In genomic region chr1:35642472-35642955, GRCh38 we compare ENCODE assay signal across 8 cellular contexts. TPM values are rescaled to one million over a fixed set of nuclear protein-coding genes. Genes with fewer than 3 reads are reported as not detected.
DNase-seq lines count a peak whose midpoint lies in the region; ATAC-seq, FAIRE-seq and TF ChIP-seq lines count a peak whose summit lies in the region.

No MANE protein-coding gene starts in this region.

- H3K9me3 ChIP-seq in CD4-positive, alpha-beta memory T cell (ENCODE audit: control insufficient read depth in 1 of 2, low read length in 2 of 2) = no peaks in the 10 kb centered on the region
- H3K9me3 ChIP-seq in Loucy (ENCODE audit: insufficient read depth, low read depth, low read length) = no peaks in the 10 kb centered on the region
- H3K9me3 ChIP-seq in astrocyte (ENCODE audit: insufficient read depth, low read depth, low read length) = no peaks in the 10 kb centered on the region
- H3K9me3 ChIP-seq in muscle layer of duodenum (ENCODE audit: control insufficient read depth in 1 of 2, low read length in 2 of 2) = no peaks in the 10 kb centered on the region

- H3K9me2 ChIP-seq in Loucy (replicated peaks; ENCODE audit: low read depth, low read length) = no peaks in the 10 kb centered on the region

- 0 out of 2 replicates have a peak, but pooled peaks cover 3% of the 10 kb centered on the region for H3F3A ChIP-seq in Loucy (ENCODE audit: low read depth)

- POLR2A ChIA-PET in CD4-positive, alpha-beta memory T cell (lab: Charles Lee; ENCODE audit: partially characterized antibody) = interaction anchor here (0.7 to 1.0 kb wide), 3 partner anchors 70 to 184 kb away, joined by 3 read pairs; partner anchors contain the start of gene TFAP2E

- H3K79me2 ChIP-seq in Loucy (ENCODE audit: insufficient read depth, low read length) (peaks cover 37% of the 10 kb centered on the region), astrocyte (ENCODE audit: insufficient read depth, low read length) (peaks cover 39% of the 10 kb centered on the region)

- ATAC-seq in HG03097 (IDR thresholded peaks at IDR 0.05; ENCODE audit: low FRiP score, unreplicated experiment) (no peak), GM21360 (IDR thresholded peaks at IDR 0.05; ENCODE audit: unreplicated experiment) (no peak), GM21529 (IDR thresholded peaks at IDR 0.05; ENCODE audit: unreplicated experiment) (no peak)

- peak overlapping the region; percentile 98 to 100 (median 99) for H3K4me3 Mint-ChIP-seq in CD4-positive, alpha-beta memory T cell
- H3K4me3 Mint-ChIP-seq in astrocyte (ENCODE audit: unreplicated experiment) = no peak overlapping the region

- peaks cover 0 to 9% of the 10 kb centered on the region in 2 donors for H3K36me3 Mint-ChIP-seq in CD4-positive, alpha-beta memory T cell
- H3K36me3 Mint-ChIP-seq in astrocyte (ENCODE audit: low read depth, unreplicated experiment) = no peaks in the 10 kb centered on the region

- intact Hi-C loops in CD4-positive, alpha-beta memory T cell (cut with micrococcal nuclease) = loop anchor here (10.0 kb wide), 1 partner anchor 78 kb away; no protein-coding TSS in a partner anchor

- no peak for FAIRE-seq in astrocyte (lab: Jason Lieb, UNC)

- peaks cover 0 to 1% (median 0%) of the 10 kb centered on the region in 8 donors for H3K9me3 Mint-ChIP-seq in CD4-positive, alpha-beta memory T cell
- H3K9me3 Mint-ChIP-seq in astrocyte (ENCODE audit: unreplicated experiment) = peaks cover 3% of the 10 kb centered on the region

- H3K27me3 ChIP-seq in CD4-positive, alpha-beta memory T cell (ENCODE audit: insufficient read depth, low read length) = peaks cover 5% of the 10 kb centered on the region
- H3K27me3 ChIP-seq in Loucy (ENCODE audit: insufficient read depth, low read length, poor library complexity, severe bottlenecking) = no peaks in the 10 kb centered on the region
- peaks cover 4% of the 10 kb centered on the region for H3K27me3 ChIP-seq in astrocyte (ENCODE audit: insufficient read depth, low read length)
- H3K27me3 ChIP-seq in muscle layer of duodenum (ENCODE audit: low read depth, low read length) = no peaks in the 10 kb centered on the region

- DNase-seq in CD4-positive, alpha-beta memory T cell = peak in 1 of 5 donors; percentile 2
- no peak for DNase-seq in astrocyte (ENCODE audit: low read depth)
- no peak for DNase-seq in NCI-H510A treated with DMSO at 0.1 percent for 48 hours (lab: John Stamatoyannopoulos, UW)

- TF ChIP-seq CTCF in Loucy (conservative IDR thresholded peaks at IDR 0.05; ENCODE audit: low read length) (no peak), astrocyte (IDR thresholded peaks at IDR 0.05; ENCODE audit: insufficient read depth, low read depth, low read length) (no peak)

- peak overlapping the region; percentile 81 for H3K9ac ChIP-seq in Loucy (ENCODE audit: low read depth, low read length, poor library complexity, severe bottlenecking)
- H3K9ac ChIP-seq in astrocyte (ENCODE audit: low read length) = peak overlapping the region; percentile 99

- peak overlapping the region; percentile 47 to 99 (median 99) for H3K27ac Mint-ChIP-seq in CD4-positive, alpha-beta memory T cell
- H3K27ac Mint-ChIP-seq in astrocyte (ENCODE audit: unreplicated experiment) = no peak overlapping the region

- peak overlapping the region; percentile 94 to 98 for H3K4me3 ChIP-seq in CD4-positive, alpha-beta memory T cell (ENCODE audit: low read length in 2 of 2)
- H3K4me3 ChIP-seq in Loucy (ENCODE audit: low read length, poor library complexity, severe bottlenecking) (peak overlapping the region; percentile 96), astrocyte (ENCODE audit: insufficient read depth, low read depth, low read length) (peak overlapping the region; percentile 99), muscle layer of duodenum (ENCODE audit: low read depth in 1 of 2, low read length in 2 of 2) (peak overlapping the region; percentile 73 to 93)

- peaks cover 24 to 39% (median 33%) of the 10 kb centered on the region in 4 donors for H3K4me1 Mint-ChIP-seq in CD4-positive, alpha-beta memory T cell
- H3K4me1 Mint-ChIP-seq in astrocyte (ENCODE audit: low read depth, unreplicated experiment) = peaks cover 10% of the 10 kb centered on the region

- peaks cover 35% of the 10 kb centered on the region for H3K4me1 ChIP-seq in CD4-positive, alpha-beta memory T cell (ENCODE audit: insufficient read depth, low read length)
- H3K4me1 ChIP-seq in Loucy (ENCODE audit: insufficient read depth, low read length, poor library complexity, severe bottlenecking) (peaks cover 30% of the 10 kb centered on the region), astrocyte (ENCODE audit: insufficient read depth, low read length) (peaks cover 10% of the 10 kb centered on the region), muscle layer of duodenum (ENCODE audit: control insufficient read depth in 1 of 2, insufficient read depth in 2 of 2, low read length in 2 of 2) (peaks cover 6 to 28% of the 10 kb centered on the region in 2 donors)

- H3K27ac ChIP-seq in CD4-positive, alpha-beta memory T cell (ENCODE audit: low read depth, low read length) = no peak overlapping the region
- H3K27ac ChIP-seq in astrocyte (ENCODE audit: low read depth, low read length) (no peak overlapping the region), muscle layer of duodenum (ENCODE audit: low read length) (peak overlapping the region; percentile 96)

- no peaks in the 10 kb centered on the region for H3K36me3 ChIP-seq in CD4-positive, alpha-beta memory T cell (ENCODE audit: insufficient read depth, low read length)
- H3K36me3 ChIP-seq in Loucy (ENCODE audit: insufficient read depth, low read length) (no peaks in the 10 kb centered on the region), astrocyte (ENCODE audit: insufficient read depth, low read length) (no peaks in the 10 kb centered on the region), muscle layer of duodenum (ENCODE audit: control insufficient read depth in 1 of 2, insufficient read depth in 2 of 2, low read length in 2 of 2) (no peaks in the 10 kb centered on the region)

- H2AFZ ChIP-seq in Loucy (ENCODE audit: low read length) (peak overlapping the region; percentile 98; the same call in 1 of the 2 replicates), astrocyte (ENCODE audit: low read depth, low read length) (peak overlapping the region; percentile 12)

- H4K20me1 ChIP-seq in Loucy (ENCODE audit: insufficient read depth, low read length, poor library complexity, severe bottlenecking) (peaks cover 31% of the 10 kb centered on the region), astrocyte (ENCODE audit: insufficient read depth, low read length) (peaks cover 8% of the 10 kb centered on the region)

- CTCF ChIA-PET in CD4-positive, alpha-beta memory T cell (lab: Charles Lee; ENCODE audit: partially characterized antibody) = interaction anchor here (0.7 to 1.0 kb wide), 2 partner anchors 8 to 12 kb away, joined by 3 to 5 read pairs; no protein-coding TSS in a partner anchor

- H3K27me3 Mint-ChIP-seq in CD4-positive, alpha-beta memory T cell = peaks cover 9 to 27% of the 10 kb centered on the region in 2 donors
- peaks cover 11% of the 10 kb centered on the region for H3K27me3 Mint-ChIP-seq in astrocyte (ENCODE audit: low read depth, unreplicated experiment)

- H3K4me2 ChIP-seq in Loucy (ENCODE audit: low read depth, low read length, poor library complexity, severe bottlenecking) (peak overlapping the region; percentile 66), astrocyte (ENCODE audit: low read length) (peak overlapping the region; percentile 92)

RNA-seq across cellular contexts. Expression of gene PSMB2, which starts 1.2 kb away (rescaled TPM):
- 10 to 100 TPM; 25.5 to 28.2 TPM for total RNA-seq in CD4-positive, alpha-beta memory T cell
- polyA plus RNA-seq in CD4-positive, alpha-beta memory T cell = 10 to 100 TPM; 71.0 to 73.2 TPM
- 89.8 and 98.6 TPM in 2 replicates for total RNA-seq in astrocyte
